ENCODE assay signal across 28 cellular contexts in the genomic region with DNA sequence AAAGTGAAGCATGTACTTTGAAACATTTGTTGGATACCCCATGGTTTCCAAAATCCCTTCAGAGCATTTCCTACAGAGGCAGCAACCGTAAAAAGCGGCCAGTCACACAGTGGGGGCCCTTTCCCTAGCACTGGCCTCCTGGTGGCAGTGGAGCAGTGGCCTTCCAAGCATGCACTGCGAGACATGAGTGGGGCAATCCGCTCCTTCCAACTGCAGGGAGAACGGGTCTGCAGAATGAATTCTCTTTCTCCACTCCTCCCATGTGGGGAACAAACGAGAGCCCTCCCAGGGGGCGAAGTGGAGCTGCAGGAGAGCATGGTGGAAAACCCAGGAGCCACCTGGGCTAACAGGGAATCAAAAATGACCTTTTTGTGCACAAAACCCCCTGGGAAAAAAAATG.
"Had no signal": no experiment of that assay in that cellular context is flagged by ENCODE, and none has a peak within 500 bp of the region (broad histone marks: within the 10 kb centered on the region; RNA-seq: fewer than 3 reads in every experiment).

No MANE protein-coding gene starts in this region.

- H3K9me3 ChIP-seq: ascending aorta, right atrium auricular region, tibial artery had no signal

- H3K4me3 ChIP-seq: ascending aorta, right atrium auricular region, smooth muscle cell, tibial artery had no signal

- H3K36me3 ChIP-seq: ascending aorta, brain microvascular endothelial cell, right atrium auricular region, tibial artery had no signal

- DNase-seq: activated CD4-positive, alpha-beta memory T cell treated with anti-CD3 and anti-CD28 coated beads for 36 hours; activated CD4-positive, alpha-beta T cell treated with anti-CD3 and anti-CD28 coated beads, Interleukin-2, amount 10 ng/mL, durations not matched to agents 24 days and 14 days; activated CD4-positive, CD25-positive, alpha-beta regulatory T cell treated with anti-CD3 and anti-CD28 coated beads, Interleukin-2, amount 50 U/mL, for 72 hours; activated CD8-positive, alpha-beta memory T cell treated with anti-CD3 and anti-CD28 coated beads, Interleukin-2, amount 50 U/mL, for 4 hours; activated effector memory CD4-positive, alpha-beta T cell treated with anti-CD3 and anti-CD28 coated beads, Interleukin-2, amount 50 U/mL, for 16 hours; activated naive CD4-positive, alpha-beta T cell treated with anti-CD3 and anti-CD28 coated beads, Interleukin-2, amount 10 ng/mL, durations not matched to agents 7 days and 5 days; activated naive CD8-positive, alpha-beta T cell treated with anti-CD3 and anti-CD28 coated beads, Interleukin-2, amount 10 ng/mL, durations not matched to agents 7 days and 5 days; activated T-cell treated with anti-CD3 and anti-CD28 coated beads, Interleukin-2, amount 50 U/mL, for 1 hour; brain microvascular endothelial cell; cortex of kidney; effector memory CD8-positive, alpha-beta T cell; foreskin fibroblast; islet precursor cell; left ventricle myocardium superior; stimulated activated CD4-positive, alpha-beta T cell treated with anti-CD3 and anti-CD28 coated beads, Interleukin-1b, Interleukin-23, amount 100 ng/mL, for 48 hours; stimulated activated CD4-positive, alpha-beta T cell treated with anti-CD3 and anti-CD28 coated beads, Interleukin-4, amount 100 ng/mL, for 4 hours; stimulated activated CD8-positive, alpha-beta memory T cell treated with anti-CD3 and anti-CD28 coated beads, Interleukin-4, amount 100 ng/mL, for 48 hours; stimulated activated naive CD8-positive, alpha-beta T cell treated with anti-CD3 and anti-CD28 coated beads, Interleukin-15, amount 100 ng/mL, for 72 hours; substantia nigra; tibial artery had no signal

- H3K9me3 Mint-ChIP-seq: activated CD4-positive, alpha-beta memory T cell treated with anti-CD3 and anti-CD28 coated beads for 36 hours; activated CD4-positive, alpha-beta T cell treated with anti-CD3 and anti-CD28 coated beads, Interleukin-2, amount 10 ng/mL, durations not matched to agents 24 days and 14 days; activated naive CD4-positive, alpha-beta T cell treated with anti-CD3 and anti-CD28 coated beads, Interleukin-2, amount 10 ng/mL, durations not matched to agents 7 days and 5 days; activated naive CD8-positive, alpha-beta T cell treated with anti-CD3 and anti-CD28 coated beads, Interleukin-2, amount 10 ng/mL, durations not matched to agents 7 days and 5 days; activated T-helper 1 cell treated with anti-CD3 and anti-CD28 coated beads, Interleukin-12 subunit alpha, Interleukin-12 subunit beta, Interleukin-2, Interleukin-4 antibody, amounts not matched to agents 30 ng/mL and 10 ng/mL and 1 ng/mL, durations not matched to agents 14 hours and 24 hours and 36 hours; effector memory CD8-positive, alpha-beta T cell; nephron; stimulated activated memory B cell treated with anti-CD40 and anti-IgM and Interleukin-4, amounts not matched to agents 10 μg/mL and 1 μg/mL and 100 μg/mL, for 72 hours; stimulated activated naive CD8-positive, alpha-beta T cell treated with anti-CD3 and anti-CD28 coated beads, Interleukin-15, amount 100 ng/mL, for 72 hours had no signal

- H3K27me3 ChIP-seq: ascending aorta, brain microvascular endothelial cell, right atrium auricular region, tibial artery had no signal

- H3K4me1 Mint-ChIP-seq: activated CD4-positive, alpha-beta T cell treated with anti-CD3 and anti-CD28 coated beads, Interleukin-2, amount 10 ng/mL, durations not matched to agents 24 days and 14 days; activated naive CD4-positive, alpha-beta T cell treated with anti-CD3 and anti-CD28 coated beads, Interleukin-2, amount 10 ng/mL, durations not matched to agents 7 days and 5 days; activated naive CD8-positive, alpha-beta T cell treated with anti-CD3 and anti-CD28 coated beads, Interleukin-2, amount 10 ng/mL, durations not matched to agents 7 days and 5 days; stimulated activated memory B cell treated with anti-CD40 and anti-IgM and Interleukin-4, amounts not matched to agents 10 μg/mL and 1 μg/mL and 100 μg/mL, for 72 hours; stimulated activated naive CD8-positive, alpha-beta T cell treated with anti-CD3 and anti-CD28 coated beads, Interleukin-15, amount 100 ng/mL, for 72 hours had no signal

- H3K4me2 ChIP-seq: smooth muscle cell had no signal

- H3K27ac Mint-ChIP-seq: activated CD4-positive, alpha-beta memory T cell treated with anti-CD3 and anti-CD28 coated beads for 36 hours; activated CD4-positive, alpha-beta T cell treated with anti-CD3 and anti-CD28 coated beads, Interleukin-2, amount 10 ng/mL, durations not matched to agents 24 days and 14 days; activated naive CD4-positive, alpha-beta T cell treated with anti-CD3 and anti-CD28 coated beads, Interleukin-2, amount 10 ng/mL, durations not matched to agents 7 days and 5 days; activated naive CD8-positive, alpha-beta T cell treated with anti-CD3 and anti-CD28 coated beads, Interleukin-2, amount 10 ng/mL, durations not matched to agents 7 days and 5 days; activated T-helper 1 cell treated with anti-CD3 and anti-CD28 coated beads, Interleukin-12 subunit alpha, Interleukin-12 subunit beta, Interleukin-2, Interleukin-4 antibody, amounts not matched to agents 30 ng/mL and 10 ng/mL and 1 ng/mL, durations not matched to agents 14 hours and 24 hours and 36 hours; stimulated activated memory B cell treated with anti-CD40 and anti-IgM and Interleukin-4, amounts not matched to agents 10 μg/mL and 1 μg/mL and 100 μg/mL, for 72 hours; stimulated activated naive CD8-positive, alpha-beta T cell treated with anti-CD3 and anti-CD28 coated beads, Interleukin-15, amount 100 ng/mL, for 72 hours had no signal

- ATAC-seq: effector memory CD8-positive, alpha-beta T cell; esophagus mucosa; left ventricle myocardium superior; stimulated activated memory B cell treated with anti-CD40 and anti-IgM and Interleukin-4, amounts not matched to agents 10 μg/mL and 1 μg/mL and 100 μg/mL, for 72 hours; stimulated activated naive CD8-positive, alpha-beta T cell treated with anti-CD3 and anti-CD28 coated beads, Interleukin-15, amount 100 ng/mL, for 72 hours had no signal

- H3K4me1 ChIP-seq: ascending aorta, right atrium auricular region, tibial artery had no signal

- H3K4me3 Mint-ChIP-seq: activated CD4-positive, alpha-beta memory T cell treated with anti-CD3 and anti-CD28 coated beads for 36 hours; activated CD4-positive, alpha-beta T cell treated with anti-CD3 and anti-CD28 coated beads, Interleukin-2, amount 10 ng/mL, durations not matched to agents 24 days and 14 days; activated naive CD4-positive, alpha-beta T cell treated with anti-CD3 and anti-CD28 coated beads, Interleukin-2, amount 10 ng/mL, durations not matched to agents 7 days and 5 days; activated naive CD8-positive, alpha-beta T cell treated with anti-CD3 and anti-CD28 coated beads, Interleukin-2, amount 10 ng/mL, durations not matched to agents 7 days and 5 days; activated T-helper 1 cell treated with anti-CD3 and anti-CD28 coated beads, Interleukin-12 subunit alpha, Interleukin-12 subunit beta, Interleukin-2, Interleukin-4 antibody, amounts not matched to agents 30 ng/mL and 10 ng/mL and 1 ng/mL, durations not matched to agents 14 hours and 24 hours and 36 hours; effector memory CD8-positive, alpha-beta T cell; stimulated activated memory B cell treated with anti-CD40 and anti-IgM and Interleukin-4, amounts not matched to agents 10 μg/mL and 1 μg/mL and 100 μg/mL, for 72 hours; stimulated activated naive CD8-positive, alpha-beta T cell treated with anti-CD3 and anti-CD28 coated beads, Interleukin-15, amount 100 ng/mL, for 72 hours had no signal

- H3K27ac ChIP-seq: ascending aorta, brain microvascular endothelial cell, right atrium auricular region, tibial artery, VCaP had no signal

- H3K27me3 Mint-ChIP-seq: activated CD4-positive, alpha-beta T cell treated with anti-CD3 and anti-CD28 coated beads, Interleukin-2, amount 10 ng/mL, durations not matched to agents 24 days and 14 days; activated naive CD4-positive, alpha-beta T cell treated with anti-CD3 and anti-CD28 coated beads, Interleukin-2, amount 10 ng/mL, durations not matched to agents 7 days and 5 days; effector memory CD8-positive, alpha-beta T cell; stimulated activated memory B cell treated with anti-CD40 and anti-IgM and Interleukin-4, amounts not matched to agents 10 μg/mL and 1 μg/mL and 100 μg/mL, for 72 hours; stimulated activated naive CD8-positive, alpha-beta T cell treated with anti-CD3 and anti-CD28 coated beads, Interleukin-15, amount 100 ng/mL, for 72 hours had no signal

- H3K36me3 Mint-ChIP-seq: activated CD4-positive, alpha-beta memory T cell treated with anti-CD3 and anti-CD28 coated beads for 36 hours; activated naive CD4-positive, alpha-beta T cell treated with anti-CD3 and anti-CD28 coated beads, Interleukin-2, amount 10 ng/mL, durations not matched to agents 7 days and 5 days; activated naive CD8-positive, alpha-beta T cell treated with anti-CD3 and anti-CD28 coated beads, Interleukin-2, amount 10 ng/mL, durations not matched to agents 7 days and 5 days had no signal
